ENCODE assay signal across 8 cellular contexts in genomic region chr20:1811621-1812498, GRCh38.
DNase-seq lines count a peak whose midpoint lies in the region; TF ChIP-seq lines count a peak whose summit lies in the region.
"Had no signal": no experiment of that assay in that cellular context is flagged by ENCODE, and none has a peak within 500 bp of the region (broad histone marks: within the 10 kb centered on the region; RNA-seq: fewer than 3 reads in every experiment).

No MANE protein-coding gene starts in this region.

- H3K36me3 Mint-ChIP-seq in IgD-negative memory B cell, result no peaks in the 10 kb centered on the region
- H3K36me3 Mint-ChIP-seq in mesothelial cell of epicardium, result no peaks in the 10 kb centered on the region
- H3K36me3 Mint-ChIP-seq: activated CD4-positive, alpha-beta memory T cell treated with anti-CD3 and anti-CD28 coated beads for 36 hours had no signal

- TF ChIP-seq CTCF in mesothelial cell of epicardium (IDR thresholded peaks at IDR 0.05; ENCODE audit: unreplicated experiment), result no peak
- no peak for TF ChIP-seq CTCF in tibial artery (IDR thresholded peaks at IDR 0.05)

- no peak for DNase-seq in mesothelial cell of epicardium (ENCODE audit: low spot score in 2 of 2, unreplicated experiment in 2 of 2)
- DNase-seq in tibial artery, result no peak
- no peak for DNase-seq in NCI-H1694 (lab: John Stamatoyannopoulos, UW)
- no peak for DNase-seq in stimulated activated CD4-positive, alpha-beta T cell treated with anti-CD3 and anti-CD28 coated beads, Interleukin-15, amount 100 ng/mL, for 24 hours
- DNase-seq in NCI-H510A treated with DMSO at 0.1 percent for 48 hours (lab: John Stamatoyannopoulos, UW), result no peak
- DNase-seq: activated CD4-positive, alpha-beta memory T cell treated with anti-CD3 and anti-CD28 coated beads for 36 hours had no signal

- H3K27ac ChIP-seq in ectodermal cell (ENCODE audit: insufficient read depth, low read depth, low read length, poor library complexity, severe bottlenecking) (peak overlapping the region; percentile 68), tibial artery (peak overlapping the region; percentile 53 to 60)

- H3K27ac Mint-ChIP-seq in IgD-negative memory B cell (peak overlapping the region; percentile 4 to 94 (median 61)), mesothelial cell of epicardium (peak overlapping the region; percentile 75)
- H3K27ac Mint-ChIP-seq: activated CD4-positive, alpha-beta memory T cell treated with anti-CD3 and anti-CD28 coated beads for 36 hours had no signal

- 23 to 35% methylated on average over 4 to 5 of the region's 5 CpGs for WGBS in ectodermal cell, 2 experiments

- H3K4me3 Mint-ChIP-seq in IgD-negative memory B cell (peak overlapping the region in 2 of 4 donors; percentile 43 to 90), mesothelial cell of epicardium (no peak overlapping the region)
- H3K4me3 Mint-ChIP-seq: activated CD4-positive, alpha-beta memory T cell treated with anti-CD3 and anti-CD28 coated beads for 36 hours had no signal

- H3K36me3 ChIP-seq in ectodermal cell (ENCODE audit: control insufficient read depth, insufficient read depth, low read length), result no peaks in the 10 kb centered on the region
- H3K36me3 ChIP-seq in tibial artery, result no peaks in the 10 kb centered on the region

- H3K9me3 ChIP-seq in ectodermal cell (ENCODE audit: control insufficient read depth, low read length) (no peaks in the 10 kb centered on the region), tibial artery (no peaks in the 10 kb centered on the region)

- intact Hi-C loops in tibial artery (cut with DNase I; ENCODE audit: low total_unique reads), result no loop called here

- H3K27me3 Mint-ChIP-seq in IgD-negative memory B cell, result peaks cover 4% of the 10 kb centered on the region
- H3K27me3 Mint-ChIP-seq in mesothelial cell of epicardium (ENCODE audit: low read depth), result peaks cover 13% of the 10 kb centered on the region

- H3K9me3 Mint-ChIP-seq in IgD-negative memory B cell (peaks cover 0 to 3% (median 0%) of the 10 kb centered on the region in 3 donors), mesothelial cell of epicardium (no peaks in the 10 kb centered on the region)
- H3K9me3 Mint-ChIP-seq: activated CD4-positive, alpha-beta memory T cell treated with anti-CD3 and anti-CD28 coated beads for 36 hours had no signal

- no peaks in the 10 kb centered on the region for H3K27me3 ChIP-seq in ectodermal cell (ENCODE audit: control insufficient read depth, insufficient read depth, low read length, poor library complexity, severe bottlenecking)
- no peaks in the 10 kb centered on the region for H3K27me3 ChIP-seq in tibial artery

- peaks cover 14% of the 10 kb centered on the region for H3K4me1 ChIP-seq in ectodermal cell (ENCODE audit: control insufficient read depth, insufficient read depth, low read length)
- H3K4me1 ChIP-seq in tibial artery, result peaks cover 0 to 81% (median 74%) of the 10 kb centered on the region in 4 donors

- peaks cover 17 to 27% (median 20%) of the 10 kb centered on the region in 3 donors for H3K4me1 Mint-ChIP-seq in IgD-negative memory B cell
- peaks cover 7% of the 10 kb centered on the region for H3K4me1 Mint-ChIP-seq in mesothelial cell of epicardium

- H3K4me3 ChIP-seq in ectodermal cell (ENCODE audit: insufficient read depth, low read depth, low read length) (no peak overlapping the region), tibial artery (no peak overlapping the region)
